Comparison of ENCODE assay signal across 9 cellular contexts in genomic region chr11:120186799-120187591, GRCh38. TPM values are rescaled to one million over a fixed set of nuclear protein-coding genes. Genes with fewer than 3 reads are reported as not detected.
DNase-seq lines count a peak whose midpoint lies in the region; ATAC-seq and TF ChIP-seq lines count a peak whose summit lies in the region.
"Had no signal": no experiment of that assay in that cellular context is flagged by ENCODE, and none has a peak within 500 bp of the region (broad histone marks: within the 10 kb centered on the region; RNA-seq: fewer than 3 reads in every experiment).

No MANE protein-coding gene starts in this region.

- H3K27me3 Mint-ChIP-seq in activated naive CD8-positive, alpha-beta T cell treated with anti-CD3 and anti-CD28 coated beads, Interleukin-2, amount 50 U/mL, for 24 hours: peaks cover 8% of the 10 kb centered on the region

- H3K27me3 ChIP-seq in right lobe of liver (no peaks in the 10 kb centered on the region), uterus (no peaks in the 10 kb centered on the region)
- H3K27me3 ChIP-seq: ascending aorta had no signal

- H3K4me3 Mint-ChIP-seq in activated naive CD8-positive, alpha-beta T cell treated with anti-CD3 and anti-CD28 coated beads, Interleukin-2, amount 50 U/mL, for 24 hours: no peak overlapping the region

- TF ChIP-seq CTCF in right lobe of liver (IDR thresholded peaks at IDR 0.05) (no peak), uterus (IDR thresholded peaks at IDR 0.05) (no peak)

- H3K9me3 ChIP-seq in right lobe of liver: no peaks in the 10 kb centered on the region
- H3K9me3 ChIP-seq in uterus: no peaks in the 10 kb centered on the region
- H3K9me3 ChIP-seq: ascending aorta had no signal

- intact Hi-C loops in right lobe of liver (cut with DNase I): no loop called here
- intact Hi-C loops in uterus (cut with DNase I; ENCODE audit: low total_unique reads): no loop called here

- H3K4me1 ChIP-seq in right lobe of liver (peaks cover 0 to 69% (median 28%) of the 10 kb centered on the region in 4 donors), uterus (no peaks in the 10 kb centered on the region)
- H3K4me1 ChIP-seq: ascending aorta had no signal

- peaks cover 10% of the 10 kb centered on the region for H3K4me1 Mint-ChIP-seq in activated naive CD8-positive, alpha-beta T cell treated with anti-CD3 and anti-CD28 coated beads, Interleukin-2, amount 50 U/mL, for 24 hours

- no peaks in the 10 kb centered on the region for H3K36me3 ChIP-seq in right lobe of liver
- no peaks in the 10 kb centered on the region for H3K36me3 ChIP-seq in uterus
- H3K36me3 ChIP-seq: ascending aorta had no signal

- H3K9me3 Mint-ChIP-seq in activated naive CD8-positive, alpha-beta T cell treated with anti-CD3 and anti-CD28 coated beads, Interleukin-2, amount 50 U/mL, for 24 hours: no peaks in the 10 kb centered on the region

- WGBS in right lobe of liver (ENCODE audit: insufficient coverage, low coverage, low lambda C conversion rate, missing lambda C conversion rate): 22% methylated on average over 10 of the region's 17 CpGs

- peak; percentile 53 for ATAC-seq in activated naive CD8-positive, alpha-beta T cell treated with anti-CD3 and anti-CD28 coated beads, Interleukin-2, amount 50 U/mL, for 24 hours
- peak; percentile 26 to 56 (median 32) for ATAC-seq in right lobe of liver
- ATAC-seq in HG02884 (IDR thresholded peaks at IDR 0.05; ENCODE audit: unreplicated experiment): no peak

- no peaks in the 10 kb centered on the region for H3K36me3 Mint-ChIP-seq in activated naive CD8-positive, alpha-beta T cell treated with anti-CD3 and anti-CD28 coated beads, Interleukin-2, amount 50 U/mL, for 24 hours (ENCODE audit: low read depth)

- H3K27ac ChIP-seq in right lobe of liver (peak overlapping the region; percentile 79 to 85 (median 80)), uterus (peak overlapping the region; percentile 73 to 85)
- H3K27ac ChIP-seq: ascending aorta had no signal

- H3K27ac Mint-ChIP-seq in activated naive CD8-positive, alpha-beta T cell treated with anti-CD3 and anti-CD28 coated beads, Interleukin-2, amount 50 U/mL, for 24 hours: peak overlapping the region; percentile 16

- peak; percentile 19 for DNase-seq in stimulated activated CD4-positive, alpha-beta T cell treated with anti-CD3 and anti-CD28 coated beads, Interleukin-2, amount 100 ng/mL, for 4 hours (ENCODE audit: low read depth)
- DNase-seq in stimulated activated CD4-positive, alpha-beta T cell treated with anti-CD3 and anti-CD28 coated beads, Interleukin-12 subunit alpha, Interleukin-12 subunit beta, amount 100 ng/mL, for 4 hours: no peak
- no peak for DNase-seq in activated naive CD8-positive, alpha-beta T cell treated with anti-CD3 and anti-CD28 coated beads, Interleukin-2, amount 50 U/mL, for 24 hours
- DNase-seq in right lobe of liver: peak in 2 of 3 donors; percentile 72 to 79
- DNase-seq in uterus: peak; percentile 32 to 52
- no peak for DNase-seq in middle frontal gyrus (ENCODE audit: extremely low spot score, low spot score)
- no peak for DNase-seq in LoVo (ENCODE audit: low spot score)

- H3K4me3 ChIP-seq in right lobe of liver (peak overlapping the region in 1 of 3 donors; percentile 6), uterus (no peak overlapping the region)
- H3K4me3 ChIP-seq: ascending aorta had no signal

- TF ChIP-seq POLR2A in right lobe of liver (IDR thresholded peaks at IDR 0.05): peak; percentile 27
- TF ChIP-seq POLR2A in uterus (IDR thresholded peaks at IDR 0.05): no peak

RNA-seq across cellular contexts. Expression of gene OAF, which starts 23.8 kb away (rescaled TPM):
- 100 to 1,000 TPM; 199 to 271 (median 220) TPM for total RNA-seq in right lobe of liver
- total RNA-seq in uterus: 10 to 100 TPM; 29.2 to 90.1 (median 44.6) TPM

RNA-seq across cellular contexts. Expression of gene TRIM29, which starts 49.1 kb away (rescaled TPM):
- total RNA-seq in right lobe of liver: 1 to 10 TPM in 4 of 6 experiments, not detected in 2; 1.1 to 2.1 (median 1.3) TPM
- 1 to 10 TPM; 4.6 to 7.6 (median 6.1) TPM for total RNA-seq in uterus

RNA-seq across cellular contexts. Expression of gene POU2F3, which starts 52.9 kb away (rescaled TPM):
- not detected for total RNA-seq in right lobe of liver
- total RNA-seq in uterus: under 1 TPM in 1 of 4 donors, not detected in 3; 0.85 TPM
- total RNA-seq: ascending aorta had no signal

Comparison
In these comparisons a context has a peak if more than half of its experiments do, and no peak if none do; other contexts are left out.
1. DNase-seq: peak in stimulated activated CD4-positive, alpha-beta T cell treated with anti-CD3 and anti-CD28 coated beads, Interleukin-2, amount 100 ng/mL, for 4 hours (single experiment), right lobe of liver (2 of 3) and uterus (2 of 2); none in stimulated activated CD4-positive, alpha-beta T cell treated with anti-CD3 and anti-CD28 coated beads, Interleukin-12 subunit alpha, Interleukin-12 subunit beta, amount 100 ng/mL, for 4 hours (single experiment), activated naive CD8-positive, alpha-beta T cell treated with anti-CD3 and anti-CD28 coated beads, Interleukin-2, amount 50 U/mL, for 24 hours (single experiment), middle frontal gyrus (single experiment) and LoVo (single experiment).